1 cellular context compared by ENCODE assay signal in genomic region chr4:26885912-26886274, GRCh38.
TF ChIP-seq lines count a peak whose summit lies in the region.

No MANE protein-coding gene starts in this region.

TF ChIP-seq in GM12878, 131 proteins besides CTCF, POLR2A, EP300 and RAD21 (continued from another document):
- no peak for TF ChIP-seq BCLAF1 (IDR thresholded peaks at IDR 0.05)
- TF ChIP-seq BRCA1 (IDR thresholded peaks at IDR 0.05; ENCODE audit: low read depth, low read length): no peak
- 0 out of 2 replicates have a peak, but pooled peaks have one; percentile 59 for TF ChIP-seq IRF4 (IDR thresholded peaks at IDR 0.05; ENCODE audit: low read depth, low read length)
- peak; percentile 98 for TF ChIP-seq SPI1 (IDR thresholded peaks at IDR 0.05; ENCODE audit: borderline replicate concordance, insufficient read depth, low read depth, low read length)
- TF ChIP-seq BHLHE40 (IDR thresholded peaks at IDR 0.05; ENCODE audit: borderline replicate concordance in 1 of 2, low read depth in 2 of 2, low read length in 1 of 2): 0 out of 4 replicates have a peak, but pooled peaks of 1 of the 2 experiments have one; percentile 14
- TF ChIP-seq ESRRA (IDR thresholded peaks at IDR 0.05; ENCODE audit: low read length): no peak
- peak; percentile 85 for TF ChIP-seq CREB1 (IDR thresholded peaks at IDR 0.05; ENCODE audit: low read depth)
- peak; percentile 88; the same call in 1 of the 2 replicates for TF ChIP-seq NFIC (IDR thresholded peaks at IDR 0.05; ENCODE audit: low read depth, low read length)
- peak; percentile 78 for TF ChIP-seq JUNB (IDR thresholded peaks at IDR 0.05)
- peak; percentile 63; the same call in 1 of the 2 replicates for TF ChIP-seq GABPA (IDR thresholded peaks at IDR 0.05; ENCODE audit: low read depth)
- TF ChIP-seq IRF5 (IDR thresholded peaks at IDR 0.05; ENCODE audit: borderline replicate concordance): no peak
- TF ChIP-seq FOXM1 (IDR thresholded peaks at IDR 0.05; ENCODE audit: low read depth, low read length): peak; percentile 55; the same call in 1 of the 2 replicates
- TF ChIP-seq RUNX3 (IDR thresholded peaks at IDR 0.05; ENCODE audit: low read length): peak; percentile 97
- TF ChIP-seq DPF2 (IDR thresholded peaks at IDR 0.05): peak; percentile 57; the same call in 1 of the 2 replicates
- 0 out of 2 replicates have a peak, but pooled peaks have one; percentile 43 for TF ChIP-seq CBX5 (IDR thresholded peaks at IDR 0.05; ENCODE audit: low read depth)
- peak; percentile 75 for TF ChIP-seq MTA2 (IDR thresholded peaks at IDR 0.05; ENCODE audit: low read depth)
- TF ChIP-seq ATF3 (IDR thresholded peaks at IDR 0.05; ENCODE audit: borderline replicate concordance, extremely low read depth, low read depth, low read length): no peak
- TF ChIP-seq ATF7 (IDR thresholded peaks at IDR 0.05; ENCODE audit: low read depth): peak; percentile 90
- peak; percentile 53 to 78; a peak in 2 of 4 replicates for TF ChIP-seq IKZF2 (IDR thresholded peaks at IDR 0.05)
- TF ChIP-seq ZNF217 (IDR thresholded peaks at IDR 0.05): peak; percentile 24; the same call in 1 of the 2 replicates
- peak; percentile 83 for TF ChIP-seq CREM (IDR thresholded peaks at IDR 0.05; ENCODE audit: low read depth)
- TF ChIP-seq MYC (IDR thresholded peaks at IDR 0.05; ENCODE audit: insufficient read depth, insufficient read length, insufficient replicate concordance, low read length, severe bottlenecking): no peak
- 0 out of 2 replicates have a peak, but pooled peaks have one; percentile 10 for TF ChIP-seq SREBF1 (IDR thresholded peaks at IDR 0.05; ENCODE audit: low read length)
- no peak for TF ChIP-seq HDGF (IDR thresholded peaks at IDR 0.05)
- no peak for TF ChIP-seq TCF12 (IDR thresholded peaks at IDR 0.05; ENCODE audit: low read depth, low read length)
- 0 out of 2 replicates have a peak, but pooled peaks have one; percentile 18 for TF ChIP-seq TAF1 (IDR thresholded peaks at IDR 0.05; ENCODE audit: borderline replicate concordance, low read depth, low read length)
- TF ChIP-seq JUND (IDR thresholded peaks at IDR 0.05; ENCODE audit: low read depth, low read length): no peak
- no peak for TF ChIP-seq ZZZ3 (IDR thresholded peaks at IDR 0.05; ENCODE audit: control insufficient read depth, insufficient read length, low read depth)
- 0 out of 2 replicates have a peak, but pooled peaks have one; percentile 28 for TF ChIP-seq PML (IDR thresholded peaks at IDR 0.05; ENCODE audit: low read length)
- TF ChIP-seq ATF2 (IDR thresholded peaks at IDR 0.05; ENCODE audit: low read length): peak; percentile 84
- TF ChIP-seq CEBPZ (IDR thresholded peaks at IDR 0.05; ENCODE audit: low read depth, low read length): no peak
- TF ChIP-seq KAT2A (conservative IDR thresholded peaks at IDR 0.05; ENCODE audit: control insufficient read depth, low read depth, low read length): no peak
- no peak for TF ChIP-seq ZNF274 (IDR thresholded peaks at IDR 0.05; ENCODE audit: insufficient read depth, insufficient read length)
- no peak for TF ChIP-seq RB1 (IDR thresholded peaks at IDR 0.05; ENCODE audit: borderline replicate concordance)
- 0 out of 2 replicates have a peak, but pooled peaks have one; percentile 17 for TF ChIP-seq SMC3 (IDR thresholded peaks at IDR 0.05; ENCODE audit: borderline replicate concordance, low read length)
- peak; percentile 41; the same call in 1 of the 2 replicates for TF ChIP-seq IKZF1 (conservative IDR thresholded peaks at IDR 0.05)
- no peak for TF ChIP-seq MTA3 (IDR thresholded peaks at IDR 0.05; ENCODE audit: borderline replicate concordance, low read length)
- TF ChIP-seq POLR2AphosphoS5 (IDR thresholded peaks at IDR 0.05; ENCODE audit: low read length): no peak
- peak; percentile 40; the same call in 1 of the 2 replicates for TF ChIP-seq EED (IDR thresholded peaks at IDR 0.05; ENCODE audit: low read depth)
- TF ChIP-seq MXI1 (IDR thresholded peaks at IDR 0.05; ENCODE audit: low read depth, low read length): peak; percentile 56; the same call in 1 of the 2 replicates
- TF ChIP-seq RELB (IDR thresholded peaks at IDR 0.05; ENCODE audit: low read depth): 0 out of 2 replicates have a peak, but pooled peaks have one; percentile 35
- TF ChIP-seq MEF2B (IDR thresholded peaks at IDR 0.05; ENCODE audit: partially characterized antibody, poor library complexity, severe bottlenecking): peak; percentile 50
- no peak; the same call in 1 of the 2 replicates for TF ChIP-seq BACH1 (IDR thresholded peaks at IDR 0.05; ENCODE audit: borderline replicate concordance)
- no peak for TF ChIP-seq SMAD1 (IDR thresholded peaks at IDR 0.05; ENCODE audit: low read depth, partially characterized antibody)
TF ChIP-seq in GM12878: peak in this region for 29.
